Comparison of ENCODE assay signal across 7 cellular contexts in genomic region chr1:44803312-44804095, GRCh38. TPM values are rescaled to one million over a fixed set of nuclear protein-coding genes. Genes with fewer than 3 reads are reported as not detected.
A peak's percentile ranks its signal among the peaks of the same experiment; 100 is the strongest.
DNase-seq lines count a peak whose midpoint lies in the region; ATAC-seq lines count a peak whose summit lies in the region.
"Had no signal": no experiment of that assay in that cellular context is flagged by ENCODE, and none has a peak within 500 bp of the region (broad histone marks: within the 10 kb centered on the region; RNA-seq: fewer than 3 reads in every experiment).

No MANE protein-coding gene starts in this region.

- no peaks in the 10 kb centered on the region for H3K27me3 ChIP-seq in CD8-positive, alpha-beta memory T cell (ENCODE audit: insufficient read depth, low read length, poor library complexity, severe bottlenecking)

- peaks cover 29% of the 10 kb centered on the region for H3K36me3 ChIP-seq in CD8-positive, alpha-beta memory T cell (ENCODE audit: insufficient read depth, low read length)

- POLR2A ChIA-PET in CD8-positive, alpha-beta memory T cell (lab: Charles Lee): interaction anchor here (0.6 to 2.5 kb wide), 3 partner anchors 14 to 498 kb away, joined by 4 to 9 read pairs (median 9); no protein-coding TSS in a partner anchor

- DNase-seq in CD8-positive, alpha-beta memory T cell: no peak
- DNase-seq in activated naive CD8-positive, alpha-beta T cell treated with anti-CD3 and anti-CD28 coated beads for 36 hours: no peak
- peak; percentile 84 for DNase-seq in myocyte (ENCODE audit: low read depth)
- DNase-seq in COLO668 (lab: John Stamatoyannopoulos, UW; ENCODE audit: unreplicated experiment): no peak
- no peak for DNase-seq in NCI-H510A treated with DMSO at 0.1 percent for 48 hours (lab: John Stamatoyannopoulos, UW)
- DNase-seq: NCI-H2081 treated with DMSO at 0.1 percent for 48 hours had no signal

- H3K27me3 Mint-ChIP-seq in CD8-positive, alpha-beta memory T cell: no peaks in the 10 kb centered on the region
- H3K27me3 Mint-ChIP-seq in activated naive CD8-positive, alpha-beta T cell treated with anti-CD3 and anti-CD28 coated beads for 36 hours: no peaks in the 10 kb centered on the region

- peak overlapping the region; percentile 80 to 98 (median 90) for H3K27ac Mint-ChIP-seq in CD8-positive, alpha-beta memory T cell
- H3K27ac Mint-ChIP-seq in activated naive CD8-positive, alpha-beta T cell treated with anti-CD3 and anti-CD28 coated beads for 36 hours: peak overlapping the region; percentile 79

- peaks cover 44 to 64% (median 58%) of the 10 kb centered on the region in 3 donors for H3K4me1 Mint-ChIP-seq in CD8-positive, alpha-beta memory T cell
- peaks cover 62% of the 10 kb centered on the region for H3K4me1 Mint-ChIP-seq in activated naive CD8-positive, alpha-beta T cell treated with anti-CD3 and anti-CD28 coated beads for 36 hours

- no peak overlapping the region for H3K27ac ChIP-seq in CD8-positive, alpha-beta memory T cell (ENCODE audit: low read depth, low read length)

- H3K9me3 ChIP-seq in CD8-positive, alpha-beta memory T cell (ENCODE audit: low read length): no peaks in the 10 kb centered on the region

- peaks cover 14 to 59% (median 14%) of the 10 kb centered on the region in 3 donors for H3K36me3 Mint-ChIP-seq in CD8-positive, alpha-beta memory T cell
- H3K36me3 Mint-ChIP-seq in activated naive CD8-positive, alpha-beta T cell treated with anti-CD3 and anti-CD28 coated beads for 36 hours: peaks cover 55% of the 10 kb centered on the region

- H3K4me1 ChIP-seq in CD8-positive, alpha-beta memory T cell (ENCODE audit: insufficient read depth, low read length): peaks cover 53% of the 10 kb centered on the region

- CTCF ChIA-PET in CD8-positive, alpha-beta memory T cell (lab: Charles Lee): no interaction called here

- H3K4me3 ChIP-seq in CD8-positive, alpha-beta memory T cell (ENCODE audit: low read length): no peak overlapping the region

- H3K4me3 Mint-ChIP-seq in CD8-positive, alpha-beta memory T cell: peak overlapping the region in 5 of 7 donors; percentile 54 to 98 (median 65)
- H3K4me3 Mint-ChIP-seq in activated naive CD8-positive, alpha-beta T cell treated with anti-CD3 and anti-CD28 coated beads for 36 hours: peak overlapping the region; percentile 84

- ATAC-seq in HG02623 (IDR thresholded peaks at IDR 0.05; ENCODE audit: unreplicated experiment): no peak

- no peaks in the 10 kb centered on the region for H3K9me3 Mint-ChIP-seq in CD8-positive, alpha-beta memory T cell
- H3K9me3 Mint-ChIP-seq in activated naive CD8-positive, alpha-beta T cell treated with anti-CD3 and anti-CD28 coated beads for 36 hours: no peaks in the 10 kb centered on the region

RNA-seq across cellular contexts. Expression of gene PLK3, which starts 3.3 kb away (rescaled TPM):
- 100 to 1,000 TPM; 104 to 114 TPM for total RNA-seq in CD8-positive, alpha-beta memory T cell
- polyA plus RNA-seq in CD8-positive, alpha-beta memory T cell: 22.5 TPM
- 10 to 100 TPM; 53.3 to 57.1 TPM for total RNA-seq in activated naive CD8-positive, alpha-beta T cell treated with anti-CD3 and anti-CD28 coated beads for 36 hours
- 40.0 and 72.5 TPM in 2 replicates for total RNA-seq in myocyte
- 50.9 TPM for polyA plus RNA-seq in myocyte (2012)

RNA-seq across cellular contexts. Expression of gene DYNLT4, which starts 3.6 kb away (rescaled TPM):
- under 1 TPM; 0.28 to 0.31 TPM for total RNA-seq in CD8-positive, alpha-beta memory T cell
- polyA plus RNA-seq in CD8-positive, alpha-beta memory T cell: not detected
- 1 to 10 TPM in 1 of 2 experiments, under 1 TPM in 1; 0.70 to 1.0 TPM for total RNA-seq in activated naive CD8-positive, alpha-beta T cell treated with anti-CD3 and anti-CD28 coated beads for 36 hours
- not detected in 2 replicates for total RNA-seq in myocyte
- 3.0 TPM for polyA plus RNA-seq in myocyte (2012)

RNA-seq across cellular contexts. Expression of gene BTBD19, which starts 4.8 kb away (rescaled TPM):
- 1 to 10 TPM; 7.3 to 7.8 TPM for total RNA-seq in CD8-positive, alpha-beta memory T cell
- polyA plus RNA-seq in CD8-positive, alpha-beta memory T cell: 0.24 TPM
- 1 to 10 TPM; 6.0 to 8.1 TPM for total RNA-seq in activated naive CD8-positive, alpha-beta T cell treated with anti-CD3 and anti-CD28 coated beads for 36 hours
- total RNA-seq in myocyte: 5.4 and 20.8 TPM in 2 replicates
- 36.4 TPM for polyA plus RNA-seq in myocyte (2012)

RNA-seq across cellular contexts. Expression of gene BEST4, which starts 15.5 kb away (rescaled TPM):
- total RNA-seq in CD8-positive, alpha-beta memory T cell: 1 to 10 TPM; 1.2 to 1.4 TPM
- polyA plus RNA-seq in CD8-positive, alpha-beta memory T cell: 0.54 TPM
- total RNA-seq in activated naive CD8-positive, alpha-beta T cell treated with anti-CD3 and anti-CD28 coated beads for 36 hours: 1 to 10 TPM; 1.5 to 1.8 TPM
- total RNA-seq in myocyte: 0.59 TPM in 1 of 2 replicates, not detected in the other
- 0.68 TPM for polyA plus RNA-seq in myocyte (2012)

RNA-seq across cellular contexts. Expression of gene RPS8, which starts 28.2 kb away (rescaled TPM):
- total RNA-seq in CD8-positive, alpha-beta memory T cell: 1,000 to 10,000 TPM; 2,426 to 2,465 TPM
- 972 TPM for polyA plus RNA-seq in CD8-positive, alpha-beta memory T cell
- 1,000 to 10,000 TPM; 2,658 to 2,665 TPM for total RNA-seq in activated naive CD8-positive, alpha-beta T cell treated with anti-CD3 and anti-CD28 coated beads for 36 hours
- total RNA-seq in myocyte: 1,824 and 2,185 TPM in 2 replicates
- 1,157 TPM for polyA plus RNA-seq in myocyte (2012)
